In the genomic region with DNA sequence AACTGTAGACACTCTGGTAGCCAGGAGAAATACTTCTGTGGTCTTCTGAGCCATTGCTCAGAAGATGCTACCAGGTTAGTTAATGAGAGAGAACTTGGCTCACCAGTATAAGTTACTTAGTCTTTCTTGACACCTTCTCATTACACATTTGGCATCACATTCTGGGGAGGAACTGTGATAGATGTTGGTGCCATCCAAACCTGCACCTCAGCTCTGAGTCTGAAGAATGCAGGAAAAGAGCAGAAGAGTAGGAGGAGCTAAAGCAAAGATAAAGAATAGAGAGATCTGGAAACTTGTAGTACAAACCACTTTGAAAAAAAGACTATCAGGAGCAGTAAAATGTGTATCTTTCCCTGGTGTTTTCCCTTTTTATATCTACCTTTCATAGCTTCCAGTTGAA, we compare ENCODE assay signal across 9 cellular contexts.
"Had no signal": no experiment of that assay in that cellular context is flagged by ENCODE, and none has a peak within 500 bp of the region (broad histone marks: within the 10 kb centered on the region; RNA-seq: fewer than 3 reads in every experiment).

No MANE protein-coding gene starts in this region.

- H3K4me3 ChIP-seq: GM23248, GM23338, HAP-1 had no signal

- H3K4me3 Mint-ChIP-seq: GM23338, H9, HFFc6 had no signal

- ATAC-seq: GM23338, HCT116 had no signal

- H3K4me1 Mint-ChIP-seq: GM23338, H9 had no signal

- DNase-seq: GM23248, GOT3, H7, H9, HCEC 1CT, HFFc6 had no signal

- H3K27ac ChIP-seq: GM23248 had no signal

- H3K36me3 ChIP-seq: HAP-1 had no signal

- H3K27ac Mint-ChIP-seq: GM23338, H9, HFFc6 had no signal

- H3K9me3 Mint-ChIP-seq: GM23338, H9, HFFc6 had no signal

- H3K9me3 ChIP-seq: HAP-1 had no signal
